17 cellular contexts compared by ENCODE assay signal in the genomic region with DNA sequence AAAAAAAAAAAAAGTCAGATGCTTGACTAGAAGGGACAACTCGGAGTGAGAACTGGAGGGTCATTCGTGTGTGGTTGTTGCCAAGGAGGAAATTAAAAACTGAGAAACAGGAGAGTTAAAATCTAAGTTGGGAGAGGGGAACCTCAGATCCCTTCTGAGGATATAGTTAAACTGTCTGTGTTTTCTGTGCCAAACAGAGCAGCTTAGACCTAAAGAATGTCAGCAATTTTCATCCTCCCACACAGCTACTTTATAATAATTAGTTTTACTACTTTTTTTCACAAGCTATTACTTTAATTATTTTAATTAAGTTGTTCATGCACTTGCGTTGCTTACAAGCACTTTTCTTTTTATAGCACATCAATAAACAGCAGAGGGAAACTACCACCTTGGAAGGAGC.
DNase-seq lines count a peak whose midpoint lies in the region; ATAC-seq and TF ChIP-seq lines count a peak whose summit lies in the region.
"Had no signal": no experiment of that assay in that cellular context is flagged by ENCODE, and none has a peak within 500 bp of the region (broad histone marks: within the 10 kb centered on the region; RNA-seq: fewer than 3 reads in every experiment).

No MANE protein-coding gene starts in this region.

- no peak for TF ChIP-seq POLR2A in gastrocnemius medialis (IDR thresholded peaks at IDR 0.05)

- peaks cover 0 to 8% of the 10 kb centered on the region in 2 donors for H3K4me1 ChIP-seq in gastrocnemius medialis
- H3K4me1 ChIP-seq: vagina had no signal

- in situ Hi-C loops in gastrocnemius medialis (cut with MboI; ENCODE audit: low sequenced_read_pairs in 4 of 4) = loop anchor here in 2 of 4 donors (10.0 kb wide), 2 partner anchors 269 to 309 kb away; no protein-coding TSS in a partner anchor

- ATAC-seq in gastrocnemius medialis = no peak
- no peak for ATAC-seq in GM21576 (IDR thresholded peaks at IDR 0.05; ENCODE audit: unreplicated experiment)
- ATAC-seq: activated CD8-positive, alpha-beta memory T cell treated with anti-CD3 and anti-CD28 coated beads, Interleukin-2, amount 10 ng/mL, durations not matched to agents 7 days and 5 days; stimulated activated naive CD8-positive, alpha-beta T cell treated with anti-CD3 and anti-CD28 coated beads, Interleukin-15, Interleukin-2, amounts not matched to agents 100 U/mL and 50 U/mL, for 24 hours had no signal

- H3K36me3 ChIP-seq in gastrocnemius medialis = no peaks in the 10 kb centered on the region
- H3K36me3 ChIP-seq: SJSA1, vagina had no signal

- H3K27ac ChIP-seq in VCaP (peak overlapping the region; percentile 59), gastrocnemius medialis (peak overlapping the region; percentile 29 to 64 (median 52))
- H3K27ac ChIP-seq: SJSA1, vagina had no signal

- DNase-seq in EH (ENCODE audit: low read depth) (peak; percentile 44), iris pigment epithelial cell (ENCODE audit: low read depth) (peak; percentile 41), gastrocnemius medialis (no peak), H4 (ENCODE audit: low spot score) (no peak), NCI-H2171 (lab: John Stamatoyannopoulos, UW) (no peak), amniotic stem cell (lab: John Stamatoyannopoulos, UW) (no peak)
- DNase-seq: activated CD8-positive, alpha-beta memory T cell treated with anti-CD3 and anti-CD28 coated beads, Interleukin-2, amount 10 ng/mL, durations not matched to agents 7 days and 5 days; activated effector memory CD4-positive, alpha-beta T cell treated with anti-CD3 and anti-CD28 coated beads, Interleukin-2, amount 50 U/mL, for 16 hours; amygdala; NCI-H2029; nephron progenitor cell; stimulated activated naive CD8-positive, alpha-beta T cell treated with anti-CD3 and anti-CD28 coated beads, Interleukin-15, Interleukin-2, amounts not matched to agents 100 U/mL and 50 U/mL, for 24 hours; T1000 had no signal

- intact Hi-C loops in gastrocnemius medialis (cut with DNase I; ENCODE audit: low total_unique reads) = loop anchor here (2.0 to 5.0 kb wide), 2 partner anchors 97 to 287 kb away; a partner anchor contains a TSS

- H3K4me3 ChIP-seq in gastrocnemius medialis = no peak overlapping the region
- H3K4me3 ChIP-seq: SJSA1, vagina had no signal

- TF ChIP-seq CTCF in VCaP (conservative IDR thresholded peaks at IDR 0.05) = no peak
- TF ChIP-seq CTCF in gastrocnemius medialis (IDR thresholded peaks at IDR 0.05 in 4 of 5, conservative IDR thresholded peaks at IDR 0.05 in 1 of 5) = no peak

- H3K9me3 ChIP-seq in gastrocnemius medialis = no peaks in the 10 kb centered on the region
- H3K9me3 ChIP-seq: SJSA1, vagina had no signal

- no peaks in the 10 kb centered on the region for H3K27me3 ChIP-seq in gastrocnemius medialis
- H3K27me3 ChIP-seq: SJSA1, vagina had no signal

Comparison
In these comparisons a context has a peak if more than half of its experiments do, and no peak if none do; other contexts are left out.
1. DNase-seq: peak in EH (single experiment) and iris pigment epithelial cell (single experiment); none in gastrocnemius medialis (0 of 2), H4 (single experiment), NCI-H2171 (single experiment) and amniotic stem cell (single experiment).